In the genomic region with DNA sequence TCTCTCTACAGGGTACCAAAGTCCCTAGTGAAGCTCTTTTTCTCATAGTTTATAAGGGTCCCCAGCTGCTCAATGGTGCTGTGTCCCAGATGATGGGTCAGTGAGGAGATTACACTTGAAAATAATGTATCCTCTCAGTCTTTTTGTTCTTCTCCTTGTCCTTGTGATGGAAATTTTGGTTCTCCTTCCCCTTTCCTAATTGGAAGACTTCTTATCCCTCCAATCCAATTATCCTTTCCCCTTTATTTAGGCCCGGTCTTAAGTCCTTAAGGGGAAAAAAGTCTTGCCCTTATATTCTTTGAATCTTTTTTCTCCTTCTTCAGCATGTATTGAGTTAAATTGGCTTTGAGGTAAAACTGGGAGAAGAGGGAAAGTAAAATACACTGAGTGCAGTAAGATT, we compare ENCODE assay signal across 24 cellular contexts.
DNase-seq lines count a peak whose midpoint lies in the region; ATAC-seq and TF ChIP-seq lines count a peak whose summit lies in the region.
"Had no signal": no experiment of that assay in that cellular context is flagged by ENCODE, and none has a peak within 500 bp of the region (broad histone marks: within the 10 kb centered on the region; RNA-seq: fewer than 3 reads in every experiment).

No MANE protein-coding gene starts in this region.

- H4K8ac ChIP-seq in H9 (replicated peaks; ENCODE audit: insufficient read length, low read depth, low read length) (no peak overlapping the region), neuronal stem cell (ENCODE audit: low read depth, low read length) (no peak overlapping the region)

- H3K4me1 ChIP-seq in H9 (ENCODE audit: insufficient read depth, low read length) (peaks cover 7% of the 10 kb centered on the region), neuronal stem cell (ENCODE audit: control insufficient read depth in 2 of 2, insufficient read depth in 1 of 2, low read depth in 1 of 2, low read length in 2 of 2) (peaks cover 0 to 6% of the 10 kb centered on the region in 2 donors)
- H3K4me1 ChIP-seq: BLaER1 treated with 17β-estradiol and CSF1 and Interleukin-3, amounts not matched to agents 10 nM and 100 nM had no signal

- H3K27ac Mint-ChIP-seq in H9 = peak overlapping the region in 2 of 3 experiments; percentile 39 to 86; a peak in 4 of 7 replicates
- H3K27ac Mint-ChIP-seq in WTC11 = peak overlapping the region; percentile 61; the same call in 1 of the 2 replicates
- H3K27ac Mint-ChIP-seq in activated CD4-positive, alpha-beta T cell treated with anti-CD3 and anti-CD28 coated beads, Interleukin-2, amount 10 ng/mL, durations not matched to agents 7 days and 5 days = no peak overlapping the region
- H3K27ac Mint-ChIP-seq: B cell; CD4-positive, alpha-beta T cell; CD8-positive, alpha-beta T cell had no signal

- H2BK5ac ChIP-seq in H9 (ENCODE audit: insufficient read length, low read length) (no peak overlapping the region), neuronal stem cell (ENCODE audit: low read length) (no peak overlapping the region)

- no peaks in the 10 kb centered on the region for H3K23me2 ChIP-seq in H9 (ENCODE audit: insufficient read length, low read depth, low read length, poor library complexity, severe bottlenecking)

- H3K79me1 ChIP-seq in H9 (ENCODE audit: insufficient read depth, low read depth, low read length, poor library complexity, severe bottlenecking) (no peaks in the 10 kb centered on the region), neuronal stem cell (ENCODE audit: low read depth, low read length) (no peaks in the 10 kb centered on the region)

- no peaks in the 10 kb centered on the region for H3K36me3 ChIP-seq in neuronal stem cell (replicated peaks in 1 of 2; ENCODE audit: control insufficient read depth in 2 of 2, insufficient read depth in 2 of 2, low read length in 2 of 2)
- H3K36me3 ChIP-seq: BLaER1 treated with 17β-estradiol and CSF1 and Interleukin-3, amounts not matched to agents 10 nM and 100 nM had no signal

- H3K4me3 ChIP-seq in neuronal stem cell (ENCODE audit: low read length in 2 of 2) = no peak overlapping the region
- H3K4me3 ChIP-seq: BLaER1 treated with 17β-estradiol and CSF1 and Interleukin-3, amounts not matched to agents 10 nM and 100 nM; GM12878 had no signal

- TF ChIP-seq CTCF in H9 (conservative IDR thresholded peaks at IDR 0.05) (no peak), WTC11 (IDR thresholded peaks at IDR 0.05) (no peak)

- no peak for ATAC-seq in WTC11
- ATAC-seq: CD8-positive, alpha-beta T cell; GM12878 had no signal

- H3K79me2 ChIP-seq in H9 (ENCODE audit: insufficient read depth, low read length) = no peaks in the 10 kb centered on the region

- POLR2A ChIA-PET in WTC11 (lab: Charles Lee) = no interaction called here
- POLR2A ChIA-PET in activated CD4-positive, alpha-beta T cell treated with anti-CD3 and anti-CD28 coated beads, Interleukin-2, amount 10 ng/mL, durations not matched to agents 7 days and 5 days (lab: Charles Lee) = no interaction called here

- H3K27me3 Mint-ChIP-seq in H9 (ENCODE audit: low read depth) (no peaks in the 10 kb centered on the region), WTC11 (ENCODE audit: low read depth) (peaks cover 3% of the 10 kb centered on the region; the same call in 1 of the 2 replicates)
- H3K27me3 Mint-ChIP-seq in activated CD4-positive, alpha-beta T cell treated with anti-CD3 and anti-CD28 coated beads, Interleukin-2, amount 10 ng/mL, durations not matched to agents 7 days and 5 days = no peaks in the 10 kb centered on the region
- H3K27me3 Mint-ChIP-seq: B cell; CD4-positive, alpha-beta T cell had no signal

- H3K9me3 ChIP-seq in H9 (ENCODE audit: control insufficient read depth, low read depth, low read length) (no peaks in the 10 kb centered on the region), neuronal stem cell (replicated peaks in 1 of 2; ENCODE audit: control insufficient read depth in 2 of 2, insufficient read depth in 1 of 2, low read depth in 1 of 2, low read length in 2 of 2) (no peaks in the 10 kb centered on the region)
- H3K9me3 ChIP-seq: BLaER1 treated with 17β-estradiol and CSF1 and Interleukin-3, amounts not matched to agents 10 nM and 100 nM had no signal

- no peaks in the 10 kb centered on the region for H3K36me3 Mint-ChIP-seq in H9 (ENCODE audit: insufficient read depth in 1 of 3, low read depth in 3 of 3)
- H3K36me3 Mint-ChIP-seq in WTC11 = no peaks in the 10 kb centered on the region
- no peaks in the 10 kb centered on the region for H3K36me3 Mint-ChIP-seq in activated CD4-positive, alpha-beta T cell treated with anti-CD3 and anti-CD28 coated beads, Interleukin-2, amount 10 ng/mL, durations not matched to agents 7 days and 5 days (ENCODE audit: low read depth)
- H3K36me3 Mint-ChIP-seq: CD8-positive, alpha-beta T cell had no signal

- H3K23ac ChIP-seq in H9 (ENCODE audit: insufficient read length, low read depth, low read length) (no peak overlapping the region), neuronal stem cell (ENCODE audit: low read depth, low read length, poor library complexity) (no peak overlapping the region)

- peak overlapping the region; percentile 62 for H2AFZ ChIP-seq in H9 (ENCODE audit: low read length)
- peak overlapping the region; percentile 23 for H2AFZ ChIP-seq in neuronal stem cell (ENCODE audit: low read length)

- H3T11ph ChIP-seq in H9 (ENCODE audit: low read length) = no peak overlapping the region

- WGBS in H9 (ENCODE audit: extremely low coverage, insufficient read length, low lambda C conversion rate) = no CpG with 5 or more reads among the region's 1 CpG
- no CpG with 5 or more reads among the region's 1 CpG for WGBS in neuronal stem cell (ENCODE audit: extremely low coverage in 2 of 2, insufficient read length in 2 of 2, insufficient replicate concordance in 1 of 2), 2 donors

- no peak overlapping the region for H3K9ac ChIP-seq in H9 (ENCODE audit: extremely low read depth, insufficient read length, low read length)
- no peak overlapping the region for H3K9ac ChIP-seq in neuronal stem cell (ENCODE audit: low read depth, low read length, poor library complexity)
- H3K9ac ChIP-seq: BLaER1 treated with 17β-estradiol and CSF1 and Interleukin-3, amounts not matched to agents 10 nM and 100 nM had no signal

- H4K20me1 ChIP-seq in H9 (ENCODE audit: control insufficient read depth, insufficient read depth, insufficient read length) = no peaks in the 10 kb centered on the region
- H4K20me1 ChIP-seq: BLaER1 treated with 17β-estradiol and CSF1 and Interleukin-3, amounts not matched to agents 10 nM and 100 nM had no signal

- no peak overlapping the region for H2BK12ac ChIP-seq in H9 (ENCODE audit: insufficient read length, low read depth, low read length)
- H2BK12ac ChIP-seq in neuronal stem cell (ENCODE audit: low read length) = no peak overlapping the region

- no peak overlapping the region for H4K91ac ChIP-seq in H9 (ENCODE audit: insufficient read length, low read depth, low read length)
- H4K91ac ChIP-seq in neuronal stem cell (ENCODE audit: low read depth, low read length, poor library complexity) = no peak overlapping the region

- H3K18ac ChIP-seq in H9 (ENCODE audit: insufficient read length, low read depth, low read length) (no peak overlapping the region), neuronal stem cell (ENCODE audit: low read length) (no peak overlapping the region)

- H3K27ac ChIP-seq in H9 (ENCODE audit: insufficient read length, low read depth, low read length) (no peak overlapping the region), neuronal stem cell (replicated peaks; ENCODE audit: low read length) (no peak overlapping the region)
- H3K27ac ChIP-seq: BLaER1 treated with 17β-estradiol and CSF1 and Interleukin-3, amounts not matched to agents 10 nM and 100 nM; C4-2B had no signal

- H2BK15ac ChIP-seq in H9 (ENCODE audit: low read depth, low read length) (no peak overlapping the region), neuronal stem cell (ENCODE audit: low read length) (no peak overlapping the region)

- H3K4me2 ChIP-seq in H9 (ENCODE audit: insufficient read depth, insufficient read length, low read length) (no peak overlapping the region), neuronal stem cell (ENCODE audit: insufficient read depth, low read length, poor library complexity, severe bottlenecking) (no peak overlapping the region)
- H3K4me2 ChIP-seq: BLaER1 treated with 17β-estradiol and CSF1 and Interleukin-3, amounts not matched to agents 10 nM and 100 nM had no signal

- no peak overlapping the region for H4K5ac ChIP-seq in H9 (ENCODE audit: insufficient read length, low read depth, low read length)

- no peak overlapping the region for H3K56ac ChIP-seq in H9 (ENCODE audit: insufficient read length, low read depth, low read length)

- H3K4me1 Mint-ChIP-seq in H9 (peaks cover 42 to 44% of the 10 kb centered on the region in 2 experiments), WTC11 (peaks cover 48% of the 10 kb centered on the region)
- H3K4me1 Mint-ChIP-seq in activated CD4-positive, alpha-beta T cell treated with anti-CD3 and anti-CD28 coated beads, Interleukin-2, amount 10 ng/mL, durations not matched to agents 7 days and 5 days = no peaks in the 10 kb centered on the region
- H3K4me1 Mint-ChIP-seq: B cell had no signal

- H3K14ac ChIP-seq in H9 (ENCODE audit: insufficient read depth, low read length) (no peak overlapping the region), neuronal stem cell (ENCODE audit: low read length) (no peak overlapping the region)

- H3K9me3 Mint-ChIP-seq in H9 = no peaks in the 10 kb centered on the region
- H3K9me3 Mint-ChIP-seq in WTC11 = no peaks in the 10 kb centered on the region
- no peaks in the 10 kb centered on the region for H3K9me3 Mint-ChIP-seq in activated CD4-positive, alpha-beta T cell treated with anti-CD3 and anti-CD28 coated beads, Interleukin-2, amount 10 ng/mL, durations not matched to agents 7 days and 5 days
- H3K9me3 Mint-ChIP-seq: CD4-positive, alpha-beta T cell; CD8-positive, alpha-beta T cell had no signal

- H2BK120ac ChIP-seq in H9 (ENCODE audit: low read depth, low read length, poor library complexity, severe bottlenecking) (no peak overlapping the region), neuronal stem cell (ENCODE audit: low read depth, low read length) (no peak overlapping the region)

- H2BK20ac ChIP-seq in H9 (ENCODE audit: low read depth, low read length, poor library complexity, severe bottlenecking) = no peak overlapping the region

- CTCF ChIA-PET in WTC11 (lab: Charles Lee) = no interaction called here
- CTCF ChIA-PET in activated CD4-positive, alpha-beta T cell treated with anti-CD3 and anti-CD28 coated beads, Interleukin-2, amount 10 ng/mL, durations not matched to agents 7 days and 5 days (lab: Charles Lee) = no interaction called here

- H3K27me3 ChIP-seq in H9 (ENCODE audit: insufficient read depth, low read length) = no peaks in the 10 kb centered on the region
- H3K27me3 ChIP-seq in neuronal stem cell (ENCODE audit: control insufficient read depth in 3 of 3, insufficient read depth in 3 of 3, low read depth in 1 of 3, low read length in 3 of 3) = peaks cover 0 to 2% (median 0%) of the 10 kb centered on the region in 3 experiments
- H3K27me3 ChIP-seq: BLaER1 treated with 17β-estradiol and CSF1 and Interleukin-3, amounts not matched to agents 10 nM and 100 nM had no signal

- H2AK5ac ChIP-seq in H9 (ENCODE audit: insufficient read length, low read length) (no peak overlapping the region), neuronal stem cell (ENCODE audit: low read depth, low read length) (no peak overlapping the region)

- DNase-seq in NCI-H82 (lab: John Stamatoyannopoulos, UW) (peak; percentile 40), NCI-H82 treated with DMSO at 0.1 percent for 48 hours (lab: John Stamatoyannopoulos, UW; ENCODE audit: unreplicated experiment) (no peak), H9 (no peak), WTC11 (ENCODE audit: low spot score) (no peak), neuronal stem cell (ENCODE audit: low spot score) (no peak), kidney tubule cell (ENCODE audit: low spot score) (no peak), SIG-M5 treated with dmso at 0.1 percent for 504 hours (lab: John Stamatoyannopoulos, UW; ENCODE audit: unreplicated experiment) (no peak)
- no peak for DNase-seq in activated CD4-positive, alpha-beta T cell treated with anti-CD3 and anti-CD28 coated beads, Interleukin-2, amount 10 ng/mL, durations not matched to agents 7 days and 5 days
- DNase-seq: 8988T; ACHN; AML-193; CD4-positive, alpha-beta T cell; CD8-positive, alpha-beta T cell; DMS 273 treated with DMSO at 0.1 percent for 48 hours; DMS153; DMS53; DMS79; DND-41; EL; GDM1 had no signal

- no peak overlapping the region for H3K4me3 Mint-ChIP-seq in H9
- no peak overlapping the region for H3K4me3 Mint-ChIP-seq in WTC11
- no peak overlapping the region for H3K4me3 Mint-ChIP-seq in activated CD4-positive, alpha-beta T cell treated with anti-CD3 and anti-CD28 coated beads, Interleukin-2, amount 10 ng/mL, durations not matched to agents 7 days and 5 days
- H3K4me3 Mint-ChIP-seq: B cell; CD4-positive, alpha-beta T cell; CD8-positive, alpha-beta T cell had no signal

- no peak overlapping the region for H3K4ac ChIP-seq in H9 (ENCODE audit: low read depth, low read length)
- H3K4ac ChIP-seq in neuronal stem cell (ENCODE audit: low read length) = no peak overlapping the region
